ENCODE assay signal across 7 cellular contexts in the genomic region with DNA sequence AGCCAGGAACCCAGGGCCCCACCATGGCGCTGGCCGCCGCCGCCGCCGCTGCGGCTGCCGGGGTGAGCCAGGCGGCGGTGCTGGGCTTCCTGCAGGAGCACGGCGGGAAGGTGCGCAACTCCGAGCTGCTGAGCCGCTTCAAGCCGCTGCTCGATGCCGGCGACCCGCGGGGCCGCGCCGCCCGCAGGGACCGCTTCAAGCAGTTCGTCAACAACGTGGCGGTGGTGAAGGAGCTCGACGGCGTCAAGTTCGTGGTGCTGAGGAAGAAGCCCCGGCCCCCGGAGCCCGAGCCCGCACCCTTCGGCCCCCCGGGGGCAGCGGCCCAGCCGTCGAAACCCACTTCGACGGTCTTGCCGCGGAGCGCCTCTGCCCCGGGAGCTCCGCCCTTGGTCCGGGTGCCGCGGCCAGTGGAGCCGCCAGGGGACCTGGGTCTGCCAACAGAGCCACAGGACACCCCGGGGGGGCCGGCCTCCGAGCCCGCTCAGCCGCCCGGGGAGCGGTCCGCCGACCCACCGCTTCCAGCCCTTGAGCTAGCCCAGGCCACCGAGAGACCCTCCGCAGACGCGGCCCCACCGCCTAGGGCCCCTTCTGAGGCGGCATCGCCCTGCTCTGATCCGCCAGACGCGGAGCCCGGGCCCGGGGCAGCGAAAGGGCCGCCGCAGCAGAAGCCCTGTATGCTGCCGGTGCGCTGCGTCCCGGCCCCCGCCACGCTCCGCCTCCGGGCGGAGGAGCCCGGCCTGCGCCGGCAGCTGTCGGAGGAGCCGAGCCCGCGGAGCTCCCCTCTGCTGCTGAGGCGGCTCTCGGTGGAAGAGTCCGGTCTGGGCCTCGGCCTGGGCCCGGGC. TPM values are rescaled to one million over a fixed set of nuclear protein-coding genes. Genes with fewer than 3 reads are reported as not detected.
DNase-seq lines count a peak whose midpoint lies in the region; ATAC-seq, FAIRE-seq and TF ChIP-seq lines count a peak whose summit lies in the region.

No MANE protein-coding gene starts in this region.

- no peaks in the 10 kb centered on the region for H3K36me3 Mint-ChIP-seq in mesothelial cell of epicardium

- no peak for TF ChIP-seq POLR2A in GM12891 (IDR thresholded peaks at IDR 0.05; ENCODE audit: low read depth, low read length)

- H3K9me3 Mint-ChIP-seq in mesothelial cell of epicardium, result no peaks in the 10 kb centered on the region

- peaks cover 17% of the 10 kb centered on the region for H3K4me1 Mint-ChIP-seq in mesothelial cell of epicardium

- DNase-seq in GM12891 (ENCODE audit: insufficient read length, low spot score), result no peak
- DNase-seq in Panc1 (ENCODE audit: low read depth, low spot score), result no peak
- peak; percentile 42 for DNase-seq in dermis blood vessel endothelial cell
- DNase-seq in mesothelial cell of epicardium (ENCODE audit: low spot score in 2 of 2, unreplicated experiment in 2 of 2), result peak; percentile 21 to 53
- peak in 1 of 2 donors; percentile 61 for DNase-seq in aorta
- DNase-seq in stimulated activated CD4-positive, alpha-beta T cell treated with anti-CD3 and anti-CD28 coated beads, Interleukin-4, amount 100 ng/mL, for 1 hour, result no peak

- peak; percentile 13 for FAIRE-seq in GM12891 (lab: Jason Lieb, UNC)

- BruUV-seq in Panc1 (replicated peaks; lab: Mats Ljungman, UMichigan), result no TSS peak

- H3K9me3 ChIP-seq in Panc1 (ENCODE audit: control insufficient read depth, insufficient read depth, low read depth, low read length), result no peaks in the 10 kb centered on the region
- no peaks in the 10 kb centered on the region for H3K9me3 ChIP-seq in aorta (ENCODE audit: control insufficient read depth, low read length)

- H3K27ac ChIP-seq in Panc1 (ENCODE audit: low read length) (no peak overlapping the region), aorta (ENCODE audit: low read depth in 1 of 2, low read length in 2 of 2) (no peak overlapping the region)

- POLR2A ChIA-PET in Panc1 (lab: Charles Lee), result no interaction called here

- H3K27me3 Mint-ChIP-seq in mesothelial cell of epicardium (ENCODE audit: low read depth), result peaks cover 37% of the 10 kb centered on the region

- H3K4me1 ChIP-seq in Panc1 (ENCODE audit: control insufficient read depth, insufficient read depth, low read length) (peaks cover 4% of the 10 kb centered on the region; the same call in 1 of the 2 replicates), aorta (ENCODE audit: control insufficient read depth in 1 of 2, insufficient read depth in 2 of 2, low read length in 2 of 2) (no peaks in the 10 kb centered on the region)

- H3K27ac Mint-ChIP-seq in mesothelial cell of epicardium, result no peak overlapping the region

- ATAC-seq in Panc1 (peak; percentile 79), aorta (ENCODE audit: low FRiP score) (peak; percentile 71), HG02884 (IDR thresholded peaks at IDR 0.05; ENCODE audit: unreplicated experiment) (no peak)

- 1 to 2% methylated on average over 86 to 99 of the region's 99 CpGs for WGBS in aorta, 2 donors

- peaks cover 10% of the 10 kb centered on the region for H3K27me3 ChIP-seq in Panc1 (ENCODE audit: control insufficient read depth, insufficient read depth, low read length)
- H3K27me3 ChIP-seq in aorta (ENCODE audit: control insufficient read depth in 1 of 2, insufficient read depth in 2 of 2, low read length in 1 of 2), result no peaks in the 10 kb centered on the region

- peak overlapping the region; percentile 48 for H3K4me3 Mint-ChIP-seq in mesothelial cell of epicardium

- H3K36me3 ChIP-seq in Panc1 (ENCODE audit: control insufficient read depth, insufficient read depth, low read length), result no peaks in the 10 kb centered on the region
- H3K36me3 ChIP-seq in aorta (ENCODE audit: control insufficient read depth in 1 of 2, insufficient read depth in 2 of 2, low read length in 1 of 2), result no peaks in the 10 kb centered on the region

- TF ChIP-seq CTCF in Panc1 (IDR thresholded peaks at IDR 0.05), result no peak
- no peak for TF ChIP-seq CTCF in mesothelial cell of epicardium (IDR thresholded peaks at IDR 0.05; ENCODE audit: unreplicated experiment)

- intact Hi-C loops in Panc1 (cut with micrococcal nuclease; ENCODE audit: unreplicated experiment), result loop anchor here (10.0 kb wide), 2 partner anchors 59 to 289 kb away; no protein-coding TSS in a partner anchor
- intact Hi-C loops in aorta (cut with DNase I), result no loop called here

- in situ Hi-C loops in Panc1 (cut with HindIII; ENCODE audit: low pct_unique_long_range_greater_than_20kb, low sequenced_read_pairs), result no loop called here

- CTCF ChIA-PET in Panc1 (lab: Charles Lee), result interaction anchor here (0.6 kb wide), 1 partner anchor 15 kb away, joined by 9 read pairs; no protein-coding TSS in a partner anchor

- H3K4me3 ChIP-seq in Panc1 (ENCODE audit: low read depth in 2 of 2, low read length in 2 of 2) (peak overlapping the region in 1 of 2 experiments; percentile 39; a peak in 2 of 4 replicates), aorta (ENCODE audit: low read length in 2 of 2) (peak overlapping the region; percentile 12 to 53)

TF ChIP-seq in GM12891, 5 proteins besides CTCF, POLR2A, EP300 and RAD21:
- TF ChIP-seq PAX5 (IDR thresholded peaks at IDR 0.05; ENCODE audit: insufficient read depth, low read length, severe bottlenecking), result no peak
- no peak for TF ChIP-seq SPI1 (IDR thresholded peaks at IDR 0.05; ENCODE audit: low read depth, low read length)
- TF ChIP-seq TAF1 (IDR thresholded peaks at IDR 0.05; ENCODE audit: low read depth, low read length), result no peak
- TF ChIP-seq POLR2AphosphoS5 (IDR thresholded peaks at IDR 0.05; ENCODE audit: low read depth, low read length), result no peak
- TF ChIP-seq POU2F2 (IDR thresholded peaks at IDR 0.05; ENCODE audit: low read depth, low read length), result no peak

RNA-seq across cellular contexts. Expression of a gene that starts 0.7 kb away (rescaled TPM):
- 0.23 TPM for polyA plus RNA-seq in GM12891 (2012; ENCODE audit: low read depth, missing spikeins)
- not detected for total RNA-seq in Panc1 (2021; ENCODE audit: unreplicated experiment)
- not detected for polyA plus RNA-seq in Panc1 (2012; ENCODE audit: insufficient read length)
- total RNA-seq in dermis blood vessel endothelial cell, result not detected in 2 replicates
- 0.52 to 0.67 TPM (median 0.64 TPM) in 3 replicates for total RNA-seq in mesothelial cell of epicardium
- under 1 TPM in 1 of 2 donors, not detected in 1; 0.18 TPM for total RNA-seq in aorta
- 1 to 10 TPM in 1 of 2 donors, under 1 TPM in 1; 0.41 to 9.5 TPM for polyA plus RNA-seq in aorta

RNA-seq across cellular contexts. Expression of a gene that starts 16.6 kb away (rescaled TPM):
- polyA plus RNA-seq in GM12891 (2012; ENCODE audit: low read depth, missing spikeins), result 4.3 TPM
- 13.5 TPM for total RNA-seq in Panc1 (2021; ENCODE audit: unreplicated experiment)
- 13.1 TPM for polyA plus RNA-seq in Panc1 (2012; ENCODE audit: insufficient read length)
- 7.1 and 9.9 TPM in 2 replicates for total RNA-seq in dermis blood vessel endothelial cell
- 8.6 to 12.2 TPM (median 8.6 TPM) in 3 replicates for total RNA-seq in mesothelial cell of epicardium
- 10 to 100 TPM in 1 of 2 donors, 1 to 10 TPM in 1; 6.1 to 15.0 TPM for total RNA-seq in aorta
- polyA plus RNA-seq in aorta, result 10 to 100 TPM in 1 of 2 donors, 1 to 10 TPM in 1; 1.4 to 11.7 TPM

RNA-seq across cellular contexts. Expression of a gene that starts 36.8 kb away (rescaled TPM):
- 24.6 TPM for polyA plus RNA-seq in GM12891 (2012; ENCODE audit: low read depth, missing spikeins)
- total RNA-seq in Panc1 (2021; ENCODE audit: unreplicated experiment), result 22.8 TPM
- 26.7 TPM for polyA plus RNA-seq in Panc1 (2012; ENCODE audit: insufficient read length)
- total RNA-seq in dermis blood vessel endothelial cell, result 61.3 and 67.4 TPM in 2 replicates
- total RNA-seq in mesothelial cell of epicardium, result 54.9 to 58.9 TPM (median 58.6 TPM) in 3 replicates
- total RNA-seq in aorta, result 100 to 1,000 TPM in 1 of 2 donors, 10 to 100 TPM in 1; 56.7 to 103 TPM
- 10 to 100 TPM; 48.6 to 58.2 TPM for polyA plus RNA-seq in aorta

RNA-seq across cellular contexts. Expression of a gene that starts 52.4 kb away (rescaled TPM):
- polyA plus RNA-seq in GM12891 (2012; ENCODE audit: low read depth, missing spikeins), result 0.39 TPM
- total RNA-seq in Panc1 (2021; ENCODE audit: unreplicated experiment) (0.54 TPM), dermis blood vessel endothelial cell (0.14 TPM in 1 of 2 replicates, not detected in the other), mesothelial cell of epicardium (0.93 to 1.2 TPM (median 0.98 TPM) in 3 replicates), aorta (under 1 TPM; 0.19 to 0.39 TPM)
- polyA plus RNA-seq in Panc1 (2012; ENCODE audit: insufficient read length), result 0.51 TPM
- polyA plus RNA-seq in aorta, result under 1 TPM in 1 of 2 donors, not detected in 1; 0.84 TPM

RNA-seq across cellular contexts. Expression of a gene that starts 52.6 kb away (rescaled TPM):
- 499 TPM for polyA plus RNA-seq in GM12891 (2012; ENCODE audit: low read depth, missing spikeins)
- total RNA-seq in Panc1 (2021; ENCODE audit: unreplicated experiment) (475 TPM), dermis blood vessel endothelial cell (68.8 and 98.9 TPM in 2 replicates), mesothelial cell of epicardium (258 to 329 TPM (median 308 TPM) in 3 replicates), aorta (100 to 1,000 TPM; 212 to 249 TPM)
- polyA plus RNA-seq in Panc1 (2012; ENCODE audit: insufficient read length), result 381 TPM
- 100 to 1,000 TPM; 249 to 397 TPM for polyA plus RNA-seq in aorta

Comparison
In these comparisons a context has a peak if more than half of its experiments do, and no peak if none do; other contexts are left out.
1. DNase-seq: peak in dermis blood vessel endothelial cell (single experiment) and mesothelial cell of epicardium (2 of 2); none in GM12891 (single experiment), Panc1 (single experiment) and stimulated activated CD4-positive, alpha-beta T cell treated with anti-CD3 and anti-CD28 coated beads, Interleukin-4, amount 100 ng/mL, for 1 hour (single experiment).